ENCODE assay signal across 1 cellular context in genomic region chr3:174614046-174614445, GRCh38.
TF ChIP-seq lines count a peak whose summit lies in the region.

No MANE protein-coding gene starts in this region.

TF ChIP-seq in SK-N-SH treated with all-trans-retinoic acid at 6 μM for 48 hours, 23 proteins besides CTCF, POLR2A, EP300 and RAD21 (continued from another document):
- TF ChIP-seq, protein P1, sequence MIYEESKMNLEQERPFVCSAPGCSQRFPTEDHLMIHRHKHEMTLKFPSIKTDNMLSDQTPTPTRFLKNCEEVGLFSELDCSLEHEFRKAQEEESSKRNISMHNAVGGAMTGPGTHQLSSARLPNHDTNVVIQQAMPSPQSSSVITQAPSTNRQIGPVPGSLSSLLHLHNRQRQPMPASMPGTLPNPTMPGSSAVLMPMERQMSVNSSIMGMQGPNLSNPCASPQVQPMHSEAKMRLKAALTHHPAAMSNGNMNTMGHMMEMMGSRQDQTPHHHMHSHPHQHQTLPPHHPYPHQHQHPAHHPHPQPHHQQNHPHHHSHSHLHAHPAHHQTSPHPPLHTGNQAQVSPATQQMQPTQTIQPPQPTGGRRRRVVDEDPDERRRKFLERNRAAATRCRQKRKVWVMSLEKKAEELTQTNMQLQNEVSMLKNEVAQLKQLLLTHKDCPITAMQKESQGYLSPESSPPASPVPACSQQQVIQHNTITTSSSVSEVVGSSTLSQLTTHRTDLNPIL (CRISPR knock-in tag; IDR thresholded peaks at IDR 0.05; ENCODE audit: low read depth): no peak
- TF ChIP-seq ZNF8 (CRISPR knock-in tag; IDR thresholded peaks at IDR 0.05) (no peak), ISL1 (CRISPR knock-in tag; IDR thresholded peaks at IDR 0.05) (no peak), ZC3H10 (CRISPR knock-in tag; IDR thresholded peaks at IDR 0.05) (no peak), ARNTL (CRISPR knock-in tag; IDR thresholded peaks at IDR 0.05; ENCODE audit: borderline replicate concordance, low read depth) (no peak), PPARA (CRISPR knock-in tag; IDR thresholded peaks at IDR 0.05; ENCODE audit: borderline replicate concordance) (no peak), OSR1 (CRISPR knock-in tag; IDR thresholded peaks at IDR 0.05) (no peak), ZNF70 (CRISPR knock-in tag; IDR thresholded peaks at IDR 0.05) (no peak)
- TF ChIP-seq, protein P2, sequence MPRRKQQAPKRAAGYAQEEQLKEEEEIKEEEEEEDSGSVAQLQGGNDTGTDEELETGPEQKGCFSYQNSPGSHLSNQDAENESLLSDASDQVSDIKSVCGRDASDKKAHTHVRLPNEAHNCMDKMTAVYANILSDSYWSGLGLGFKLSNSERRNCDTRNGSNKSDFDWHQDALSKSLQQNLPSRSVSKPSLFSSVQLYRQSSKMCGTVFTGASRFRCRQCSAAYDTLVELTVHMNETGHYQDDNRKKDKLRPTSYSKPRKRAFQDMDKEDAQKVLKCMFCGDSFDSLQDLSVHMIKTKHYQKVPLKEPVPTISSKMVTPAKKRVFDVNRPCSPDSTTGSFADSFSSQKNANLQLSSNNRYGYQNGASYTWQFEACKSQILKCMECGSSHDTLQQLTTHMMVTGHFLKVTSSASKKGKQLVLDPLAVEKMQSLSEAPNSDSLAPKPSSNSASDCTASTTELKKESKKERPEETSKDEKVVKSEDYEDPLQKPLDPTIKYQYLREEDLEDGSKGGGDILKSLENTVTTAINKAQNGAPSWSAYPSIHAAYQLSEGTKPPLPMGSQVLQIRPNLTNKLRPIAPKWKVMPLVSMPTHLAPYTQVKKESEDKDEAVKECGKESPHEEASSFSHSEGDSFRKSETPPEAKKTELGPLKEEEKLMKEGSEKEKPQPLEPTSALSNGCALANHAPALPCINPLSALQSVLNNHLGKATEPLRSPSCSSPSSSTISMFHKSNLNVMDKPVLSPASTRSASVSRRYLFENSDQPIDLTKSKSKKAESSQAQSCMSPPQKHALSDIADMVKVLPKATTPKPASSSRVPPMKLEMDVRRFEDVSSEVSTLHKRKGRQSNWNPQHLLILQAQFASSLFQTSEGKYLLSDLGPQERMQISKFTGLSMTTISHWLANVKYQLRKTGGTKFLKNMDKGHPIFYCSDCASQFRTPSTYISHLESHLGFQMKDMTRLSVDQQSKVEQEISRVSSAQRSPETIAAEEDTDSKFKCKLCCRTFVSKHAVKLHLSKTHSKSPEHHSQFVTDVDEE (CRISPR knock-in tag; IDR thresholded peaks at IDR 0.05): no peak
